ENCODE assay signal across 9 cellular contexts in the genomic region with DNA sequence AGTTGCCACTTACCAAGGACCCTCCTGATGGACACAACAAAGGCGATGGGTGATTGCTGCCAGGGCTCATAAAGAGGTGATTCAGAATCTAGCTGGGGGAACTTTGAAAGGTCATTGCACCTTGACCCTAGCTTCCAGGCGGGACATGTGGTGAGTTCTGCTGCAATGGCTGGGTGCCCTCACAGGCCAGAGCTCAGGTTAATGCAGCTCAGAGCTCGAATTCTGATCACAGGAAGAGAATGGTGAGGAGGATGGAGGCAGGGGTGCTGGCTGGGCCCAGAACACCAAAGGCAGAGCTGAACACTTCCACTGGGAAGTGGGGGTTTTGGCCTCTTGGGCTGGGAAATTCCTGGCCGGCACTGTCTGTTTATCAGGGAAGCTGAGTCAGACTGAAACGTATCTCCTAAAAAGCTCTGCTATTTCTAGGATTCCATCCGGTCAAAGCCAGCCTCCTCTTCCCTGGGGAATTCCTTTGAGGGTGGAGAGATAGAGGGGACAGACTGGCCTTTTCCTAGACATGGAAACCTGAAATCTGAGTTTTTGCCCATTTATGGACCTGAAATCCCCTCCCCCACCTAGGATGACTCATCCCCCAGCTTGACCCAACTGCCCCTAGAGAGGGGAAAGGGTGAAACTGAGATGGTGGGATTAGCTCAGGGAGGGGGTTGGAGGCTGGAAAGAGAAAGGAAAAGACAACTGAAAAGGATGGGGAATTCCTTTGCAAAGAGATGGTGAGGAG. TPM values are rescaled to one million over a fixed set of nuclear protein-coding genes. Genes with fewer than 3 reads are reported as not detected.
DNase-seq lines count a peak whose midpoint lies in the region; ATAC-seq and TF ChIP-seq lines count a peak whose summit lies in the region.
"Had no signal": no experiment of that assay in that cellular context is flagged by ENCODE, and none has a peak within 500 bp of the region (broad histone marks: within the 10 kb centered on the region; RNA-seq: fewer than 3 reads in every experiment).

No MANE protein-coding gene starts in this region.

- no peak for TF ChIP-seq POLR2A in upper lobe of left lung (IDR thresholded peaks at IDR 0.05)

- no peaks in the 10 kb centered on the region for H3K27me3 ChIP-seq in left lung
- no peaks in the 10 kb centered on the region for H3K27me3 ChIP-seq in upper lobe of left lung

- peaks cover 14 to 20% of the 10 kb centered on the region in 2 donors for H3K4me1 ChIP-seq in left lung
- H3K4me1 ChIP-seq in upper lobe of left lung = peaks cover 8 to 23% (median 15%) of the 10 kb centered on the region in 4 donors

- no peak for DNase-seq in activated T-cell treated with anti-CD3 and anti-CD28 coated beads, Interleukin-2, amount 50 U/mL, for 24 hours
- no peak for DNase-seq in activated T-cell treated with anti-CD3 and anti-CD28 coated beads, Interleukin-2, amount 50 U/mL, for 4 hours
- no peak for DNase-seq in chondrocyte (ENCODE audit: low spot score)
- peak in 1 of 2 donors; percentile 49 for DNase-seq in left lung
- peak in 1 of 2 donors; percentile 38 for DNase-seq in upper lobe of left lung
- DNase-seq in NCI-H345 (lab: John Stamatoyannopoulos, UW) = no peak
- DNase-seq in activated CD8-positive, alpha-beta memory T cell treated with anti-CD3 and anti-CD28 coated beads, Interleukin-2, amount 50 U/mL, for 4 hours = no peak
- DNase-seq in pons (ENCODE audit: low spot score) = no peak
- DNase-seq: C1 segment of cervical spinal cord had no signal

- H3K27ac ChIP-seq in left lung = peak overlapping the region; percentile 51 to 67
- H3K27ac ChIP-seq in upper lobe of left lung = peak overlapping the region; percentile 42 to 80 (median 69)

- no peak for ATAC-seq in activated T-cell treated with anti-CD3 and anti-CD28 coated beads, Interleukin-2, amount 50 U/mL, for 4 hours
- ATAC-seq in left lung (peak; percentile 60), upper lobe of left lung (ENCODE audit: low FRiP score in 2 of 2) (peak in 1 of 2 donors; percentile 38)

- intact Hi-C loops in left lung (cut with DNase I) = no loop called here

- no peak for TF ChIP-seq EP300 in upper lobe of left lung (IDR thresholded peaks at IDR 0.05)

- no peak overlapping the region for H3K4me3 Mint-ChIP-seq in activated T-cell treated with anti-CD3 and anti-CD28 coated beads, Interleukin-2, amount 50 U/mL, for 24 hours
- no peak overlapping the region for H3K4me3 Mint-ChIP-seq in activated T-cell treated with anti-CD3 and anti-CD28 coated beads, Interleukin-2, amount 50 U/mL, for 4 hours
- no peak overlapping the region for H3K4me3 Mint-ChIP-seq in chondrocyte (ENCODE audit: unreplicated experiment)

- TF ChIP-seq CTCF in chondrocyte (IDR thresholded peaks at IDR 0.05) (no peak), left lung (IDR thresholded peaks at IDR 0.05) (no peak), upper lobe of left lung (IDR thresholded peaks at IDR 0.05) (no peak)

- peak overlapping the region; percentile 68 for H3K27ac Mint-ChIP-seq in activated T-cell treated with anti-CD3 and anti-CD28 coated beads, Interleukin-2, amount 50 U/mL, for 24 hours
- H3K27ac Mint-ChIP-seq in chondrocyte (ENCODE audit: unreplicated experiment) = peak overlapping the region; percentile 90

- no peaks in the 10 kb centered on the region for H3K36me3 ChIP-seq in left lung
- no peaks in the 10 kb centered on the region for H3K36me3 ChIP-seq in upper lobe of left lung

- no peaks in the 10 kb centered on the region for H3K36me3 Mint-ChIP-seq in activated T-cell treated with anti-CD3 and anti-CD28 coated beads, Interleukin-2, amount 50 U/mL, for 24 hours (ENCODE audit: low read depth)
- H3K36me3 Mint-ChIP-seq in activated T-cell treated with anti-CD3 and anti-CD28 coated beads, Interleukin-2, amount 50 U/mL, for 4 hours (ENCODE audit: insufficient read depth) = no peaks in the 10 kb centered on the region
- no peaks in the 10 kb centered on the region for H3K36me3 Mint-ChIP-seq in chondrocyte (ENCODE audit: low read depth)

- H3K27me3 Mint-ChIP-seq in activated T-cell treated with anti-CD3 and anti-CD28 coated beads, Interleukin-2, amount 50 U/mL, for 24 hours = no peaks in the 10 kb centered on the region
- H3K27me3 Mint-ChIP-seq in activated T-cell treated with anti-CD3 and anti-CD28 coated beads, Interleukin-2, amount 50 U/mL, for 4 hours (ENCODE audit: low read depth) = no peaks in the 10 kb centered on the region
- no peaks in the 10 kb centered on the region for H3K27me3 Mint-ChIP-seq in chondrocyte (ENCODE audit: low read depth)

- H3K9me3 ChIP-seq in left lung (no peaks in the 10 kb centered on the region), upper lobe of left lung (no peaks in the 10 kb centered on the region)

- no peaks in the 10 kb centered on the region for H3K9me3 Mint-ChIP-seq in activated T-cell treated with anti-CD3 and anti-CD28 coated beads, Interleukin-2, amount 50 U/mL, for 24 hours
- no peaks in the 10 kb centered on the region for H3K9me3 Mint-ChIP-seq in activated T-cell treated with anti-CD3 and anti-CD28 coated beads, Interleukin-2, amount 50 U/mL, for 4 hours
- H3K9me3 Mint-ChIP-seq in chondrocyte (ENCODE audit: low read depth) = no peaks in the 10 kb centered on the region

- H3K4me1 Mint-ChIP-seq in activated T-cell treated with anti-CD3 and anti-CD28 coated beads, Interleukin-2, amount 50 U/mL, for 24 hours (ENCODE audit: low read depth) = peaks cover 53% of the 10 kb centered on the region
- H3K4me1 Mint-ChIP-seq in activated T-cell treated with anti-CD3 and anti-CD28 coated beads, Interleukin-2, amount 50 U/mL, for 4 hours (ENCODE audit: low read depth) = peaks cover 67% of the 10 kb centered on the region
- peaks cover 57% of the 10 kb centered on the region for H3K4me1 Mint-ChIP-seq in chondrocyte (ENCODE audit: low read depth)

- 13 to 54% methylated on average over 3 to 6 of the region's 6 CpGs for WGBS in upper lobe of left lung, 2 donors

- H3K4me3 ChIP-seq in left lung = no peak overlapping the region
- H3K4me3 ChIP-seq in upper lobe of left lung = no peak overlapping the region

RNA-seq across cellular contexts. Expression of a gene that starts 27.2 kb away (rescaled TPM):
- 1 to 10 TPM; 1.4 to 1.7 (median 1.5) TPM for total RNA-seq in activated T-cell treated with anti-CD3 and anti-CD28 coated beads, Interleukin-2, amount 50 U/mL, for 4 hours
- total RNA-seq in chondrocyte (1.7 to 3.3 TPM (median 3.3 TPM) in 3 replicates), left lung (10 to 100 TPM; 10.3 to 12.3 TPM), upper lobe of left lung (10 to 100 TPM in 3 of 6 donors, 1 to 10 TPM in 3; 8.5 to 14.7 (median 10.3) TPM)
